In genomic region chr9:33737811-33738606, GRCh38 we compare ENCODE assay signal across 8 cellular contexts. TPM values are rescaled to one million over a fixed set of nuclear protein-coding genes. Genes with fewer than 3 reads are reported as not detected.
DNase-seq lines count a peak whose midpoint lies in the region; ATAC-seq and TF ChIP-seq lines count a peak whose summit lies in the region.

No MANE protein-coding gene starts in this region.

- intact Hi-C loops in mammary epithelial cell (cut with micrococcal nuclease): loop anchor here (1.0 to 2.0 kb wide), 4 partner anchors 40 to 337 kb away; no protein-coding TSS in a partner anchor

- peak overlapping the region; percentile 64 for H3K4me2 ChIP-seq in mammary epithelial cell (ENCODE audit: insufficient read depth, low read depth, low read length)

- peak; percentile 75 for TF ChIP-seq CTCF in HFF-Myc (IDR thresholded peaks at IDR 0.05; ENCODE audit: low read depth, low read length, missing control alignments)
- peak; percentile 74 to 89 for TF ChIP-seq CTCF in mammary epithelial cell (conservative IDR thresholded peaks at IDR 0.05 in 1 of 2, IDR thresholded peaks at IDR 0.05 in 1 of 2; ENCODE audit: extremely low read depth in 1 of 2, insufficient read depth in 1 of 2, low read depth in 1 of 2, low read length in 2 of 2)
- peak; percentile 65 for TF ChIP-seq CTCF in liver (IDR thresholded peaks at IDR 0.05; ENCODE audit: low read depth, low read length, missing input control)

- H2AFZ ChIP-seq in mammary epithelial cell (ENCODE audit: low read depth, low read length): peak overlapping the region; percentile 91

- ATAC-seq in HG02678 (IDR thresholded peaks at IDR 0.05; ENCODE audit: unreplicated experiment): no peak
- no peak for ATAC-seq in HG02870 (IDR thresholded peaks at IDR 0.05; ENCODE audit: unreplicated experiment)

- H3K4me1 ChIP-seq in mammary epithelial cell (ENCODE audit: insufficient read depth, low read length) (peaks cover 10% of the 10 kb centered on the region), liver (ENCODE audit: control insufficient read depth in 4 of 4, insufficient read depth in 4 of 4, low read length in 3 of 4) (peaks cover 0 to 18% (median 15%) of the 10 kb centered on the region in 4 donors)

- in situ Hi-C loops in mammary epithelial cell (cut with MboI; ENCODE audit: low sequenced_read_pairs in 2 of 2): loop anchor here (10.0 kb wide), 1 partner anchor 117 kb away; no protein-coding TSS in a partner anchor

- H3K9ac ChIP-seq in mammary epithelial cell (ENCODE audit: insufficient read depth, low read length) (no peak overlapping the region), liver (ENCODE audit: low read depth in 1 of 2, low read length in 2 of 2) (no peak overlapping the region)

- no peaks in the 10 kb centered on the region for H3K79me2 ChIP-seq in mammary epithelial cell (ENCODE audit: insufficient read depth, low read length)

- H3K4me3 ChIP-seq in HFF-Myc (replicated peaks; ENCODE audit: low read depth, low read length): no peak overlapping the region
- no peak overlapping the region for H3K4me3 ChIP-seq in mammary epithelial cell (replicated peaks in 1 of 3; ENCODE audit: insufficient read depth in 1 of 3, low read depth in 2 of 3, low read length in 3 of 3)
- H3K4me3 ChIP-seq in liver (ENCODE audit: low read depth in 1 of 3, low read length in 3 of 3): no peak overlapping the region

- H3K27ac ChIP-seq in mammary epithelial cell (ENCODE audit: insufficient read depth, low read depth, low read length): no peak overlapping the region
- no peak overlapping the region for H3K27ac ChIP-seq in liver (ENCODE audit: low read depth in 1 of 2, low read length in 2 of 2)

- H4K20me1 ChIP-seq in mammary epithelial cell (ENCODE audit: insufficient read depth, low read length): no peaks in the 10 kb centered on the region

- CTCF ChIA-PET in mammary epithelial cell (lab: Charles Lee; ENCODE audit: low non-redundant PET): interaction anchor here (0.6 to 1.9 kb wide), 3 partner anchors 16 to 41 kb away, joined by 3 to 22 read pairs (median 7); no protein-coding TSS in a partner anchor

- H3K27me3 ChIP-seq in mammary epithelial cell (ENCODE audit: insufficient read depth, low read length): no peaks in the 10 kb centered on the region
- H3K27me3 ChIP-seq in liver (ENCODE audit: control insufficient read depth in 4 of 4, insufficient read depth in 4 of 4, low read length in 3 of 4): no peaks in the 10 kb centered on the region

- H3K36me3 ChIP-seq in mammary epithelial cell (ENCODE audit: insufficient read depth, low read length): no peaks in the 10 kb centered on the region
- H3K36me3 ChIP-seq in liver (ENCODE audit: control insufficient read depth in 4 of 4, insufficient read depth in 3 of 4, low read depth in 1 of 4, low read length in 3 of 4): no peaks in the 10 kb centered on the region

- DNase-seq in D341Med (ENCODE audit: low spot score) (peak; percentile 67), HFF-Myc (ENCODE audit: extremely low read depth, low read depth) (peak; percentile 32), NCI-H774 (lab: John Stamatoyannopoulos, UW) (peak; percentile 9), mammary epithelial cell (peak; percentile 60), NCI-H2107 treated with DMSO at 0.1 percent for 48 hours (lab: John Stamatoyannopoulos, UW; ENCODE audit: unreplicated experiment) (no peak)

- H3K9me3 ChIP-seq in mammary epithelial cell (replicated peaks; ENCODE audit: insufficient read depth, low read length): no peaks in the 10 kb centered on the region
- H3K9me3 ChIP-seq in liver (ENCODE audit: control insufficient read depth in 4 of 4, low read length in 3 of 4): no peaks in the 10 kb centered on the region

- BruUV-seq in mammary epithelial cell (replicated peaks; lab: Mats Ljungman, UMichigan): no TSS peak

- TF ChIP-seq RAD21 in liver (IDR thresholded peaks at IDR 0.05): peak; percentile 86 to 89

- WGBS in mammary epithelial cell (ENCODE audit: low coverage, missing lambda C conversion rate): 22% methylated on average over 5 of the region's 5 CpGs
- WGBS in liver: 22% methylated on average over 5 of the region's 5 CpGs

- dilution Hi-C loops in mammary epithelial cell (cut with HindIII; ENCODE audit: low sequenced_read_pairs): no loop called here

TF ChIP-seq in liver, 16 proteins besides CTCF, POLR2A, EP300 and RAD21:
- TF ChIP-seq TAF1 (conservative IDR thresholded peaks at IDR 0.05) (no peak), REST (IDR thresholded peaks at IDR 0.05) (no peak), ZBTB33 (IDR thresholded peaks at IDR 0.05) (no peak), HNF4A (conservative IDR thresholded peaks at IDR 0.05) (peak in 1 of 2 donors; percentile 21)

RNA-seq across cellular contexts. Expression of gene PRSS3, which starts 57.4 kb away (rescaled TPM):
- total RNA-seq in mammary epithelial cell: 10 to 100 TPM in 1 of 2 donors, 1 to 10 TPM in 1; 1.0 to 27.6 TPM
- 50.8 TPM for polyA plus RNA-seq in mammary epithelial cell
- polyA minus RNA-seq in mammary epithelial cell: 81.6 TPM
- total RNA-seq in liver: 1 to 10 TPM in 1 of 2 donors, under 1 TPM in 1; 0.25 to 1.9 TPM
- 1 to 10 TPM; 4.1 to 8.7 TPM for polyA plus RNA-seq in liver
